In genomic region chr10:105875050-105875449, GRCh38 we compare ENCODE assay signal across 1 cellular context.
TF ChIP-seq lines count a peak whose summit lies in the region.

No MANE protein-coding gene starts in this region.

TF ChIP-seq in GM12878, 131 proteins besides CTCF, POLR2A, EP300 and RAD21 (continued from another document):
- TF ChIP-seq, protein P1, sequence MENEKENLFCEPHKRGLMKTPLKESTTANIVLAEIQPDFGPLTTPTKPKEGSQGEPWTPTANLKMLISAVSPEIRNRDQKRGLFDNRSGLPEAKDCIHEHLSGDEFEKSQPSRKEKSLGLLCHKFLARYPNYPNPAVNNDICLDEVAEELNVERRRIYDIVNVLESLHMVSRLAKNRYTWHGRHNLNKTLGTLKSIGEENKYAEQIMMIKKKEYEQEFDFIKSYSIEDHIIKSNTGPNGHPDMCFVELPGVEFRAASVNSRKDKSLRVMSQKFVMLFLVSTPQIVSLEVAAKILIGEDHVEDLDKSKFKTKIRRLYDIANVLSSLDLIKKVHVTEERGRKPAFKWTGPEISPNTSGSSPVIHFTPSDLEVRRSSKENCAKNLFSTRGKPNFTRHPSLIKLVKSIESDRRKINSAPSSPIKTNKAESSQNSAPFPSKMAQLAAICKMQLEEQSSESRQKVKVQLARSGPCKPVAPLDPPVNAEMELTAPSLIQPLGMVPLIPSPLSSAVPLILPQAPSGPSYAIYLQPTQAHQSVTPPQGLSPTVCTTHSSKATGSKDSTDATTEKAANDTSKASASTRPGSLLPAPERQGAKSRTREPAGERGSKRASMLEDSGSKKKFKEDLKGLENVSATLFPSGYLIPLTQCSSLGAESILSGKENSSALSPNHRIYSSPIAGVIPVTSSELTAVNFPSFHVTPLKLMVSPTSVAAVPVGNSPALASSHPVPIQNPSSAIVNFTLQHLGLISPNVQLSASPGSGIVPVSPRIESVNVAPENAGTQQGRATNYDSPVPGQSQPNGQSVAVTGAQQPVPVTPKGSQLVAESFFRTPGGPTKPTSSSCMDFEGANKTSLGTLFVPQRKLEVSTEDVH (IDR thresholded peaks at IDR 0.05; ENCODE audit: low read depth, partially characterized antibody): no peak
- no peak for TF ChIP-seq RUNX3 (IDR thresholded peaks at IDR 0.05; ENCODE audit: low read length)
- no peak for TF ChIP-seq SMAD1 (IDR thresholded peaks at IDR 0.05; ENCODE audit: low read depth, partially characterized antibody)
